Comparison of ENCODE assay signal across 30 cellular contexts in genomic region chr22:19747574-19747973, GRCh38. TPM values are rescaled to one million over a fixed set of nuclear protein-coding genes. Genes with fewer than 3 reads are reported as not detected.
"Had no signal": no experiment of that assay in that cellular context is flagged by ENCODE, and none has a peak within 500 bp of the region (broad histone marks: within the 10 kb centered on the region; RNA-seq: fewer than 3 reads in every experiment).

No MANE protein-coding gene starts in this region.

- H3K4me3 ChIP-seq: ovary, psoas muscle, right lobe of liver, sigmoid colon, thoracic aorta, thyroid gland, tibial nerve, upper lobe of left lung, uterus had no signal

- H3K9ac ChIP-seq: parathyroid adenoma had no signal

- H3K27me3 ChIP-seq: ovary, right lobe of liver, thyroid gland, tibial nerve, upper lobe of left lung, uterus had no signal

- ATAC-seq: naive thymus-derived CD4-positive, alpha-beta T cell; natural killer cell; psoas muscle; right cardiac atrium; right lobe of liver; stimulated activated memory B cell treated with anti-CD40 and anti-IgM and Interleukin-4, amounts not matched to agents 10 μg/mL and 1 μg/mL and 100 μg/mL, for 72 hours; stimulated activated naive CD8-positive, alpha-beta T cell treated with anti-CD3 and anti-CD28 coated beads, Interleukin-15, amount 100 ng/mL, for 72 hours; stimulated activated naive CD8-positive, alpha-beta T cell treated with anti-CD3 and anti-CD28 coated beads, Interleukin-15, Interleukin-2, amounts not matched to agents 100 U/mL and 50 U/mL, for 24 hours had no signal

- H2AFZ ChIP-seq: parathyroid adenoma had no signal

- H3K36me3 ChIP-seq: ovary, right lobe of liver, sigmoid colon, thoracic aorta, thyroid gland, tibial nerve, upper lobe of left lung, uterus had no signal

- DNase-seq: naive thymus-derived CD4-positive, alpha-beta T cell; natural killer cell; occipital lobe; ovary; posterior cingulate gyrus; psoas muscle; right lobe of liver; sigmoid colon; small intestine; stimulated activated CD4-positive, alpha-beta T cell treated with anti-CD3 and anti-CD28 coated beads, Interleukin-15, amount 100 ng/mL, for 24 hours; stimulated activated CD4-positive, alpha-beta T cell treated with anti-CD3 and anti-CD28 coated beads, Interleukin-2, amount 100 ng/mL, for 24 hours; stimulated activated CD4-positive, alpha-beta T cell treated with anti-CD3 and anti-CD28 coated beads, Interleukin-2, amount 100 ng/mL, for 48 hours; stimulated activated CD4-positive, alpha-beta T cell treated with anti-CD3 and anti-CD28 coated beads, Interleukin-4, amount 100 ng/mL, for 4 hours; stimulated activated CD8-positive, alpha-beta memory T cell treated with anti-CD3 and anti-CD28 coated beads, Interleukin-4, amount 100 ng/mL, for 48 hours; stimulated activated naive CD4-positive, alpha-beta T cell; stimulated activated naive CD8-positive, alpha-beta T cell treated with anti-CD3 and anti-CD28 coated beads, Interleukin-15, amount 100 ng/mL, for 72 hours; stimulated activated naive CD8-positive, alpha-beta T cell treated with anti-CD3 and anti-CD28 coated beads, Interleukin-15, Interleukin-2, amounts not matched to agents 100 U/mL and 50 U/mL, for 24 hours; thyroid gland; trophoblast cell; uterus had no signal

- H3K27ac ChIP-seq: ovary, parathyroid adenoma, psoas muscle, right lobe of liver, sigmoid colon, thoracic aorta, thyroid gland, tibial nerve, upper lobe of left lung, uterus had no signal

- H3K4me1 ChIP-seq: parathyroid adenoma, right lobe of liver, sigmoid colon, tibial nerve, upper lobe of left lung, uterus had no signal

- H3K9me3 ChIP-seq: ovary, psoas muscle, right lobe of liver, sigmoid colon, thoracic aorta, thyroid gland, tibial nerve, upper lobe of left lung, uterus had no signal

RNA-seq across cellular contexts. Expression of gene TBX1, which starts 13.0 kb away (rescaled TPM):
- total RNA-seq: neural crest cell, osteoblast, temporal lobe had no signal
- polyA plus RNA-seq: naive thymus-derived CD4-positive, alpha-beta T cell had no signal

RNA-seq across cellular contexts. Expression of gene GP1BB, which starts 24.2 kb away (rescaled TPM):
- total RNA-seq: renal cortical epithelial cell had no signal
- polyA plus RNA-seq: naive thymus-derived CD4-positive, alpha-beta T cell had no signal
